Comparison of ENCODE assay signal across 2 cellular contexts in the genomic region with DNA sequence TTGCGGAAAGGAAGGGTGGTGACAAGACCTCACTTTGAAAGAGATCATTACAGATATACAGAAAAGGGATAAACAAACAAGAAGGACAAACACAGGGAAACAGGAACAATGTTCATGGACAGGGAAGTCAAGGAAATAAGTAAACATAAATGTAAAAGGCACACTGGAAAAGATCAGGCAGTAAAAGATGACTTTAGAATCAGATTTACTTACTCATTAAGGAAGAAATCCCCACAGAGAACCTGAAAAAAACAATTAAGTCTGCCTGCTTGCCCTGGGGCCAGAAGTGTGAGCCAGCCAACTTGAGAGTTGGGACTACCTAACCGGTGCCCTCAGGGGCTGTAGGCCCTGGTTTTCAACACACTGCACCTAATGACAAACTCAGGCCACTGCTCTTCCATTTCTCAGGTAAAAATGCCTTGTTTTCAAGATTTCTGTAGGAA.
TF ChIP-seq lines count a peak whose summit lies in the region.

No MANE protein-coding gene starts in this region.

TF ChIP-seq in SK-N-SH, 30 proteins besides CTCF, POLR2A, EP300 and RAD21 (continued from another document):
- TF ChIP-seq, protein P1, sequence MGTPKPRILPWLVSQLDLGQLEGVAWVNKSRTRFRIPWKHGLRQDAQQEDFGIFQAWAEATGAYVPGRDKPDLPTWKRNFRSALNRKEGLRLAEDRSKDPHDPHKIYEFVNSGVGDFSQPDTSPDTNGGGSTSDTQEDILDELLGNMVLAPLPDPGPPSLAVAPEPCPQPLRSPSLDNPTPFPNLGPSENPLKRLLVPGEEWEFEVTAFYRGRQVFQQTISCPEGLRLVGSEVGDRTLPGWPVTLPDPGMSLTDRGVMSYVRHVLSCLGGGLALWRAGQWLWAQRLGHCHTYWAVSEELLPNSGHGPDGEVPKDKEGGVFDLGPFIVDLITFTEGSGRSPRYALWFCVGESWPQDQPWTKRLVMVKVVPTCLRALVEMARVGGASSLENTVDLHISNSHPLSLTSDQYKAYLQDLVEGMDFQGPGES (IDR thresholded peaks at IDR 0.05; ENCODE audit: low read depth, low read length) = no peak
- TF ChIP-seq ELF1 (IDR thresholded peaks at IDR 0.05) (no peak), EZH2phosphoT487 (IDR thresholded peaks at IDR 0.05; ENCODE audit: borderline replicate concordance, low read depth) (no peak)
- TF ChIP-seq, protein P2, sequence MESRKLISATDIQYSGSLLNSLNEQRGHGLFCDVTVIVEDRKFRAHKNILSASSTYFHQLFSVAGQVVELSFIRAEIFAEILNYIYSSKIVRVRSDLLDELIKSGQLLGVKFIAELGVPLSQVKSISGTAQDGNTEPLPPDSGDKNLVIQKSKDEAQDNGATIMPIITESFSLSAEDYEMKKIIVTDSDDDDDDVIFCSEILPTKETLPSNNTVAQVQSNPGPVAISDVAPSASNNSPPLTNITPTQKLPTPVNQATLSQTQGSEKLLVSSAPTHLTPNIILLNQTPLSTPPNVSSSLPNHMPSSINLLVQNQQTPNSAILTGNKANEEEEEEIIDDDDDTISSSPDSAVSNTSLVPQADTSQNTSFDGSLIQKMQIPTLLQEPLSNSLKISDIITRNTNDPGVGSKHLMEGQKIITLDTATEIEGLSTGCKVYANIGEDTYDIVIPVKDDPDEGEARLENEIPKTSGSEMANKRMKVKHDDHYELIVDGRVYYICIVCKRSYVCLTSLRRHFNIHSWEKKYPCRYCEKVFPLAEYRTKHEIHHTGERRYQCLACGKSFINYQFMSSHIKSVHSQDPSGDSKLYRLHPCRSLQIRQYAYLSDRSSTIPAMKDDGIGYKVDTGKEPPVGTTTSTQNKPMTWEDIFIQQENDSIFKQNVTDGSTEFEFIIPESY (IDR thresholded peaks at IDR 0.05; ENCODE audit: borderline replicate concordance, low read depth) = no peak

TF ChIP-seq in SK-N-SH treated with all-trans-retinoic acid at 6 μM for 48 hours, 23 proteins besides CTCF, POLR2A, EP300 and RAD21 (continued from another document):
- TF ChIP-seq, protein P3, sequence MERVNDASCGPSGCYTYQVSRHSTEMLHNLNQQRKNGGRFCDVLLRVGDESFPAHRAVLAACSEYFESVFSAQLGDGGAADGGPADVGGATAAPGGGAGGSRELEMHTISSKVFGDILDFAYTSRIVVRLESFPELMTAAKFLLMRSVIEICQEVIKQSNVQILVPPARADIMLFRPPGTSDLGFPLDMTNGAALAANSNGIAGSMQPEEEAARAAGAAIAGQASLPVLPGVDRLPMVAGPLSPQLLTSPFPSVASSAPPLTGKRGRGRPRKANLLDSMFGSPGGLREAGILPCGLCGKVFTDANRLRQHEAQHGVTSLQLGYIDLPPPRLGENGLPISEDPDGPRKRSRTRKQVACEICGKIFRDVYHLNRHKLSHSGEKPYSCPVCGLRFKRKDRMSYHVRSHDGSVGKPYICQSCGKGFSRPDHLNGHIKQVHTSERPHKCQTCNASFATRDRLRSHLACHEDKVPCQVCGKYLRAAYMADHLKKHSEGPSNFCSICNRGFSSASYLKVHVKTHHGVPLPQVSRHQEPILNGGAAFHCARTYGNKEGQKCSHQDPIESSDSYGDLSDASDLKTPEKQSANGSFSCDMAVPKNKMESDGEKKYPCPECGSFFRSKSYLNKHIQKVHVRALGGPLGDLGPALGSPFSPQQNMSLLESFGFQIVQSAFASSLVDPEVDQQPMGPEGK (CRISPR knock-in tag; IDR thresholded peaks at IDR 0.05; ENCODE audit: borderline replicate concordance) = no peak
- no peak for TF ChIP-seq RARB (CRISPR knock-in tag; IDR thresholded peaks at IDR 0.05)
- no peak for TF ChIP-seq ZC3H10 (CRISPR knock-in tag; IDR thresholded peaks at IDR 0.05)
- no peak for TF ChIP-seq CSDC2 (CRISPR knock-in tag; IDR thresholded peaks at IDR 0.05)
- no peak for TF ChIP-seq GLIS3 (CRISPR knock-in tag; IDR thresholded peaks at IDR 0.05)
- no peak for TF ChIP-seq OSR1 (CRISPR knock-in tag; IDR thresholded peaks at IDR 0.05)
- TF ChIP-seq ZNF8 (CRISPR knock-in tag; IDR thresholded peaks at IDR 0.05) = no peak
- no peak for TF ChIP-seq TCF4 (CRISPR knock-in tag; IDR thresholded peaks at IDR 0.05; ENCODE audit: borderline replicate concordance)
- no peak for TF ChIP-seq ESRRG (CRISPR knock-in tag; IDR thresholded peaks at IDR 0.05)
- TF ChIP-seq ZFP3 (CRISPR knock-in tag; IDR thresholded peaks at IDR 0.05) = no peak
